8 cellular contexts compared by ENCODE assay signal in genomic region chr3:24237971-24238767, GRCh38.
DNase-seq lines count a peak whose midpoint lies in the region; ATAC-seq and TF ChIP-seq lines count a peak whose summit lies in the region.

No MANE protein-coding gene starts in this region.

- H3K27me3 Mint-ChIP-seq in CD14-positive monocyte (ENCODE audit: low read depth in 3 of 3) (peaks cover 0 to 11% (median 3%) of the 10 kb centered on the region in 3 donors), naive B cell (no peaks in the 10 kb centered on the region)

- H3K27ac Mint-ChIP-seq in CD14-positive monocyte: no peak overlapping the region
- H3K27ac Mint-ChIP-seq in naive B cell: peak overlapping the region in 2 of 6 donors; percentile 32 to 91

- DNase-seq in CD14-positive monocyte (ENCODE audit: low spot score) (no peak), NCI-H1105 treated with DMSO at 0.1 percent for 48 hours (lab: John Stamatoyannopoulos, UW) (peak; percentile 38), UCSD-AML1 (lab: John Stamatoyannopoulos, UW; ENCODE audit: unreplicated experiment) (peak; percentile 22), naive B cell (peak; percentile 39), NK-92 (lab: John Stamatoyannopoulos, UW; ENCODE audit: unreplicated experiment) (no peak)

- peak; percentile 75 for ATAC-seq in GM18505 (IDR thresholded peaks at IDR 0.05; ENCODE audit: unreplicated experiment)
- peak; percentile 79 for ATAC-seq in HG02852 (IDR thresholded peaks at IDR 0.05; ENCODE audit: unreplicated experiment)
- peak; percentile 82 for ATAC-seq in esophagus mucosa
- peak; percentile 48 to 76 for ATAC-seq in naive B cell (ENCODE audit: low read depth in 2 of 2)

- H3K36me3 Mint-ChIP-seq in CD14-positive monocyte: no peaks in the 10 kb centered on the region
- no peaks in the 10 kb centered on the region for H3K36me3 Mint-ChIP-seq in naive B cell

- peak; percentile 46 for TF ChIP-seq CTCF in CD14-positive monocyte (IDR thresholded peaks at IDR 0.05)

- intact Hi-C loops in CD14-positive monocyte (cut with micrococcal nuclease): loop anchor here (5.0 kb wide), 2 partner anchors 241 to 351 kb away; no protein-coding TSS in a partner anchor

- no peak for TF ChIP-seq POLR2A in GM18505 (IDR thresholded peaks at IDR 0.05; ENCODE audit: borderline replicate concordance, extremely low read depth, insufficient read depth, insufficient read length)

- H3K9me3 Mint-ChIP-seq in CD14-positive monocyte (no peaks in the 10 kb centered on the region), naive B cell (no peaks in the 10 kb centered on the region)

- H3K4me1 Mint-ChIP-seq in CD14-positive monocyte: no peaks in the 10 kb centered on the region
- peaks cover 0 to 5% (median 0%) of the 10 kb centered on the region in 3 donors for H3K4me1 Mint-ChIP-seq in naive B cell

- H3K4me3 Mint-ChIP-seq in CD14-positive monocyte (no peak overlapping the region), naive B cell (no peak overlapping the region)

Comparison
In these comparisons a context has a peak if more than half of its experiments do, and no peak if none do; other contexts are left out.
1. DNase-seq: peak in NCI-H1105 treated with DMSO at 0.1 percent for 48 hours (single experiment), UCSD-AML1 (single experiment) and naive B cell (single experiment); none in CD14-positive monocyte (single experiment) and NK-92 (single experiment).
2. Peak in every context shown above with its lines, with median percentiles within 50 percentile points of each other: ATAC-seq.